27 cellular contexts compared by ENCODE assay signal in genomic region chr21:45900034-45900868, GRCh38.
"Had no signal": no experiment of that assay in that cellular context is flagged by ENCODE, and none has a peak within 500 bp of the region (broad histone marks: within the 10 kb centered on the region; RNA-seq: fewer than 3 reads in every experiment).

No MANE protein-coding gene starts in this region.

- H3K9ac ChIP-seq: neural progenitor cell had no signal

- H3K36me3 ChIP-seq: adrenal gland, ascending aorta, cardiac muscle cell, gastrocnemius medialis, neural progenitor cell had no signal

- H3K27me3 ChIP-seq: adrenal gland, ascending aorta, cardiac muscle cell, neural progenitor cell, tibial nerve had no signal

- H2AFZ ChIP-seq: neural progenitor cell had no signal

- H3K27ac ChIP-seq: adrenal gland, ascending aorta, cardiac muscle cell, coronary artery, gastrocnemius medialis, neural progenitor cell, tibial nerve had no signal

- H3K9me3 ChIP-seq: adrenal gland, ascending aorta, gastrocnemius medialis, tibial nerve had no signal

- H3K4me1 ChIP-seq: adrenal gland, ascending aorta, gastrocnemius medialis, neural progenitor cell, tibial nerve had no signal

- H3K4me2 ChIP-seq: neural progenitor cell had no signal

- ATAC-seq: activated CD8-positive, alpha-beta T cell treated with anti-CD3 and anti-CD28 coated beads, Interleukin-2, amount 10 ng/mL, durations not matched to agents 7 days and 5 days; activated T-cell treated with anti-CD3 and anti-CD28 coated beads, Interleukin-2, amount 50 U/mL, for 72 hours; gastrocnemius medialis; left cardiac atrium; naive thymus-derived CD4-positive, alpha-beta T cell; right cardiac atrium; T-cell had no signal

- DNase-seq: activated CD4-positive, alpha-beta T cell treated with anti-CD3 and anti-CD28 coated beads for 36 hours; activated CD4-positive, CD25-positive, alpha-beta regulatory T cell; activated CD8-positive, alpha-beta T cell treated with anti-CD3 and anti-CD28 coated beads, Interleukin-2, amount 10 ng/mL, durations not matched to agents 7 days and 5 days; activated naive CD4-positive, alpha-beta T cell treated with anti-CD3 and anti-CD28 coated beads for 36 hours; activated naive CD8-positive, alpha-beta T cell treated with anti-CD3 and anti-CD28 coated beads for 36 hours; activated T-cell treated with anti-CD3 and anti-CD28 coated beads for 4 hours; activated T-cell treated with anti-CD3 and anti-CD28 coated beads, Interleukin-2, amount 50 U/mL, for 72 hours; adrenal gland; cerebellar nuclear complex; effector memory CD4-positive, alpha-beta T cell; erythroblast; gastrocnemius medialis; glutamatergic neuron; left cardiac atrium; midbrain; naive thymus-derived CD4-positive, alpha-beta T cell; stimulated activated CD4-positive, alpha-beta T cell treated with anti-CD3 and anti-CD28 coated beads, Interleukin-2, amount 100 ng/mL, for 48 hours; stimulated activated naive CD4-positive, alpha-beta T cell treated with Interleukin-2 at 50 U/mL for 16 hours; T-cell had no signal

- FAIRE-seq: islet of Langerhans had no signal

- H3K4me3 ChIP-seq: adrenal gland, ascending aorta, cardiac muscle cell, coronary artery, dorsolateral prefrontal cortex, gastrocnemius medialis, neural progenitor cell, tibial nerve had no signal
